Comparison of ENCODE assay signal across 7 cellular contexts in the genomic region with DNA sequence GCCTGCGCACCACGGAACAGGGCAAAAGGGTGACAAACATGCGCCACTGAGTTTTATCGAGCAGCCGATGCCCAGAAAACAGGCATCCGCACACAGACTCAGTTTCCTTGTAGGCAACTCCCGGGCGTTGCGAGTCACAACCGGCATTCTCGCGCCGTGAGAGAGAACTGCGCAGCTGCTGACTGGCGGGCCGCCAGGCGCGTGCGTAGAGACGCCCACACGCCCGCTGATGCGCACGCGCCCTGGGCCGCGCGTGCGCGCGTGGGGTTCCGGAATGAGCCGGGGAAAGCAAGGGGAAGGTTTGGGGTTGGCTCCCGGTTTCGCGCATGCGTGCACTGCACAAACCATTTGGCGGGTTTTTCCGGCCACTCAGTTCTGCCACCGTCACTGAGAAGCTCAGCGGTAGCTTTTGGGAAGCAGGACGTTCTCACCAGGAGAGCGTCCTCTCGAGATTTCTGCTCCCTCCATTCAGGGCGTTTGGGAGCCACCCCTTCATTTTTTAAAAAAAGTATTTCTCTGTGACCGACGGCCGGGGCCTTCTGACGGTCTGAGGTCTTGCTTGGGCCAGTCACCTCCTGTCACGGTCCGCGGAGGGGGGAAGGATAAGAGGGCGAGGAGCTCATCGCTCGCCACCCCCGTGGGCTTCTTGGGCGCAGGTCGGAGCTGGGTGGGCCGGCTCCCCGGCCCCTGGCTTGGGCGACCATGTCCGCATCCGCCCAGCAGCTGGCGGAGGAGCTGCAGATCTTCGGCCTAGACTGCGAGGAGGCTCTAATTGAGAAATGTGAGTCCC. TPM values are rescaled to one million over a fixed set of nuclear protein-coding genes. Genes with fewer than 3 reads are reported as not detected.
DNase-seq lines count a peak whose midpoint lies in the region; ATAC-seq and TF ChIP-seq lines count a peak whose summit lies in the region.

A gene with protein sequence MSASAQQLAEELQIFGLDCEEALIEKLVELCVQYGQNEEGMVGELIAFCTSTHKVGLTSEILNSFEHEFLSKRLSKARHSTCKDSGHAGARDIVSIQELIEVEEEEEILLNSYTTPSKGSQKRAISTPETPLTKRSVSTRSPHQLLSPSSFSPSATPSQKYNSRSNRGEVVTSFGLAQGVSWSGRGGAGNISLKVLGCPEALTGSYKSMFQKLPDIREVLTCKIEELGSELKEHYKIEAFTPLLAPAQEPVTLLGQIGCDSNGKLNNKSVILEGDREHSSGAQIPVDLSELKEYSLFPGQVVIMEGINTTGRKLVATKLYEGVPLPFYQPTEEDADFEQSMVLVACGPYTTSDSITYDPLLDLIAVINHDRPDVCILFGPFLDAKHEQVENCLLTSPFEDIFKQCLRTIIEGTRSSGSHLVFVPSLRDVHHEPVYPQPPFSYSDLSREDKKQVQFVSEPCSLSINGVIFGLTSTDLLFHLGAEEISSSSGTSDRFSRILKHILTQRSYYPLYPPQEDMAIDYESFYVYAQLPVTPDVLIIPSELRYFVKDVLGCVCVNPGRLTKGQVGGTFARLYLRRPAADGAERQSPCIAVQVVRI (plus strand): TSS at position 372 of the 790 bp plus-strand sequence. CDS start 331 bp downstream, at position 703.

- peak within 1 kb of the TSS; percentile 84 for H3K4me3 ChIP-seq in astrocyte of the cerebellum (ENCODE audit: low read depth, low read length)
- peak within 1 kb of the TSS; percentile 74 for H3K4me3 ChIP-seq in hepatocyte

- in situ Hi-C loops in astrocyte of the cerebellum (cut with HindIII; ENCODE audit: low sequenced_read_pairs): no loop called here

- peak within 1 kb of the TSS; percentile 94 for H2AFZ ChIP-seq in hepatocyte

- no peaks in the 10 kb centered on the region for H3K9me3 ChIP-seq in hepatocyte (ENCODE audit: low read depth)

- H3K27ac ChIP-seq in hepatocyte: peak within 1 kb of the TSS; percentile 82

- no peaks in the 10 kb centered on the region for H3K4me1 ChIP-seq in hepatocyte (ENCODE audit: insufficient read depth)

- WGBS in hepatocyte (ENCODE audit: low lambda C conversion rate, missing lambda C conversion rate): under 1% methylated on average over 64 of the region's 66 CpGs

- no peaks in the 10 kb centered on the region for H3K9me2 ChIP-seq in hepatocyte (replicated peaks; ENCODE audit: insufficient read depth)

- no peaks in the 10 kb centered on the region for H3K27me3 ChIP-seq in hepatocyte

- H3K4me2 ChIP-seq in hepatocyte: peak within 1 kb of the TSS; percentile 93

- no peaks in the 10 kb centered on the region for H4K20me1 ChIP-seq in hepatocyte (ENCODE audit: insufficient read depth, poor library complexity, severe bottlenecking)

- H3K36me3 ChIP-seq in hepatocyte (replicated peaks; ENCODE audit: insufficient read depth, low read depth): no peaks in the 10 kb centered on the region

- TF ChIP-seq CTCF in astrocyte of the cerebellum (IDR thresholded peaks at IDR 0.05; ENCODE audit: low read depth, low read length, missing control alignments): no peak
- no peak for TF ChIP-seq CTCF in hepatocyte (IDR thresholded peaks at IDR 0.05; ENCODE audit: poor library complexity)

- peak; percentile 77 for ATAC-seq in GM18511 (IDR thresholded peaks at IDR 0.05; ENCODE audit: unreplicated experiment)
- ATAC-seq in HG03025 (IDR thresholded peaks at IDR 0.05; ENCODE audit: low FRiP score, unreplicated experiment): peak; percentile 82

- H3K79me2 ChIP-seq in hepatocyte: peaks cover 31% of the 10 kb centered on the region

- DNase-seq in NCI-H2081 (lab: John Stamatoyannopoulos, UW): peak; percentile 94 to 98
- DNase-seq in T-helper 9 cell: peak; percentile 92
- peak; percentile 82 for DNase-seq in astrocyte of the cerebellum (ENCODE audit: low read depth)
- peak; percentile 98 for DNase-seq in hepatocyte (ENCODE audit: low spot score)
- DNase-seq in retina: peak; percentile 95

RNA-seq across cellular contexts. Expression of the gene that starts here (rescaled TPM):
- 2.5 and 4.1 TPM in 2 replicates for total RNA-seq in hepatocyte
- polyA plus RNA-seq in hepatocyte: 5.0 and 8.0 TPM in 2 replicates

Comparison
In these comparisons a context has a peak if more than half of its experiments do, and no peak if none do; other contexts are left out.
1. Peak in every context shown above with its lines: DNase-seq, ATAC-seq, H3K4me3 ChIP-seq and H3K27ac ChIP-seq.